Comparison of ENCODE assay signal across 24 cellular contexts in the genomic region with DNA sequence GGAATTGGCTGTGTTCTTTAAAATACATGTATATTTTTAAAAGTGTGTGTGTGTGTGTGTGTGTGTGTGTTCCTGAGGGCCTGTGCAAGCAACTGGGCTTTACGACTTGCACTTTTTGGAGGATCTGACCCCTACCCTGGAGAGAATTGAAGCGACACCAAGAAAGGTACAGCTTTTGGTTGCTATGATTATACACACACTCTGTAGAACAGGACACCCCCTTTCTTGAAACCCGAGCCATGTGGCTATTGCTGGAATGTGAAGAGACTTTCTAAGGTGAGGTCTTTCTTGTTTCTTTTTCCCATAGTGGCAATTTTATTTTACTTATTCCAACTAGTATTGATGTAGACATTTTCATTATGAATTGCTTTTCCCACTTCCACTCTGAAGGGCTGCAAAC. TPM values are rescaled to one million over a fixed set of nuclear protein-coding genes. Genes with fewer than 3 reads are reported as not detected.
A peak's percentile ranks its signal among the peaks of the same experiment; 100 is the strongest.
DNase-seq lines count a peak whose midpoint lies in the region; ATAC-seq and TF ChIP-seq lines count a peak whose summit lies in the region.
"Had no signal": no experiment of that assay in that cellular context is flagged by ENCODE, and none has a peak within 500 bp of the region (broad histone marks: within the 10 kb centered on the region; RNA-seq: fewer than 3 reads in every experiment).

No MANE protein-coding gene starts in this region.

- dilution Hi-C loops in mammary epithelial cell (cut with HindIII; ENCODE audit: low sequenced_read_pairs): no loop called here

- H3K27me3 ChIP-seq in mammary epithelial cell (ENCODE audit: insufficient read depth, low read length) (peaks cover 12% of the 10 kb centered on the region), endodermal cell (ENCODE audit: control insufficient read depth, insufficient read depth, low read length, poor library complexity, severe bottlenecking) (no peaks in the 10 kb centered on the region)

- H4K20me1 ChIP-seq in mammary epithelial cell (ENCODE audit: insufficient read depth, low read length): no peaks in the 10 kb centered on the region

- no peak overlapping the region for H3K9ac ChIP-seq in mammary epithelial cell (ENCODE audit: insufficient read depth, low read length)
- peak overlapping the region; percentile 84 for H3K9ac ChIP-seq in endodermal cell (ENCODE audit: extremely low read depth, low read length, poor library complexity, severe bottlenecking)
- H3K9ac ChIP-seq: parathyroid adenoma had no signal

- H3K9me3 ChIP-seq in mammary epithelial cell (replicated peaks; ENCODE audit: insufficient read depth, low read length) (no peaks in the 10 kb centered on the region), endodermal cell (ENCODE audit: control insufficient read depth, low read length) (peaks cover 34% of the 10 kb centered on the region), mesodermal cell (ENCODE audit: control insufficient read depth, low read length) (no peaks in the 10 kb centered on the region)
- H3K9me3 ChIP-seq: adrenal gland had no signal

- WGBS in mammary epithelial cell (ENCODE audit: low coverage, missing lambda C conversion rate): 49% methylated on average over 3 of the region's 3 CpGs
- WGBS in endodermal cell (ENCODE audit: insufficient coverage in 1 of 2, insufficient read length in 1 of 2), 2 experiments: 13% methylated on average over 2 of the region's 3 CpGs; no CpG with 5 or more reads in 1 of the 2 experiments
- WGBS in mesodermal cell (ENCODE audit: insufficient coverage in 2 of 2), 2 experiments: no CpG with 5 or more reads among the region's 3 CpGs

- H3K36me3 ChIP-seq in mammary epithelial cell (ENCODE audit: insufficient read depth, low read length): no peaks in the 10 kb centered on the region
- H3K36me3 ChIP-seq in endodermal cell (ENCODE audit: control insufficient read depth, insufficient read depth, low read length): peaks cover 32% of the 10 kb centered on the region
- H3K36me3 ChIP-seq in mesodermal cell (ENCODE audit: control insufficient read depth, insufficient read depth, low read length): no peaks in the 10 kb centered on the region
- H3K36me3 ChIP-seq: adrenal gland, heart left ventricle had no signal

- no peak overlapping the region for H2AFZ ChIP-seq in mammary epithelial cell (ENCODE audit: low read depth, low read length)
- H2AFZ ChIP-seq: parathyroid adenoma had no signal

- no peak overlapping the region for H3K4me3 Mint-ChIP-seq in MCF 10A (ENCODE audit: unreplicated experiment)
- H3K4me3 Mint-ChIP-seq in endodermal cell: peak overlapping the region; percentile 91
- H3K4me3 Mint-ChIP-seq: activated CD4-positive, alpha-beta T cell treated with anti-CD3 and anti-CD28 coated beads, Interleukin-2, amount 10 ng/mL, durations not matched to agents 24 days and 14 days had no signal

- DNase-seq in mammary epithelial cell (no peak), MCF 10A (ENCODE audit: unreplicated experiment) (no peak), endodermal cell (peak; percentile 55), T-helper 9 cell (no peak), GF-D8 (lab: John Stamatoyannopoulos, UW) (no peak), NCI-H526 (lab: John Stamatoyannopoulos, UW) (no peak)
- DNase-seq: 8988T; activated CD4-positive, alpha-beta T cell treated with anti-CD3 and anti-CD28 coated beads, Interleukin-2, amount 10 ng/mL, durations not matched to agents 24 days and 14 days; adrenal gland; C1 segment of cervical spinal cord; central memory CD4-positive, alpha-beta T cell; DMS153; effector CD4-positive, alpha-beta T cell; heart left ventricle; left colon; NCI-H446 treated with DMSO at 0.1 percent for 48 hours; stimulated activated CD4-positive, alpha-beta T cell treated with anti-CD3 and anti-CD28 coated beads, Interleukin-4, amount 100 ng/mL, for 1 hour had no signal

- H3K4me1 ChIP-seq in mammary epithelial cell (ENCODE audit: insufficient read depth, low read length) (peaks cover 9% of the 10 kb centered on the region), endodermal cell (ENCODE audit: control insufficient read depth, insufficient read depth, low read length) (no peaks in the 10 kb centered on the region), mesodermal cell (ENCODE audit: control insufficient read depth, insufficient read depth, low read length, poor library complexity, severe bottlenecking) (peaks cover 3% of the 10 kb centered on the region)
- H3K4me1 ChIP-seq: parathyroid adenoma had no signal

- H3K9me3 Mint-ChIP-seq in MCF 10A (ENCODE audit: unreplicated experiment) (no peaks in the 10 kb centered on the region), endodermal cell (peaks cover 30% of the 10 kb centered on the region)
- H3K9me3 Mint-ChIP-seq: activated CD4-positive, alpha-beta T cell treated with anti-CD3 and anti-CD28 coated beads, Interleukin-2, amount 10 ng/mL, durations not matched to agents 24 days and 14 days had no signal

- H3K4me2 ChIP-seq in mammary epithelial cell (ENCODE audit: insufficient read depth, low read depth, low read length): peak overlapping the region; percentile 90

- POLR2A ChIA-PET in MCF 10A (lab: Yijun Ruan, JAX): no interaction called here

- CTCF ChIA-PET in mammary epithelial cell (lab: Charles Lee; ENCODE audit: low non-redundant PET) (no interaction called here), MCF 10A (lab: Yijun Ruan, JAX) (interaction anchor here (0.7 kb wide), 1 partner anchor 50 kb away, joined by 3 read pairs; no protein-coding TSS in a partner anchor)

- H3K36me3 Mint-ChIP-seq in MCF 10A (ENCODE audit: insufficient read depth, unreplicated experiment) (no peaks in the 10 kb centered on the region), endodermal cell (ENCODE audit: low read depth) (peaks cover 48% of the 10 kb centered on the region)

- H3K79me2 ChIP-seq in mammary epithelial cell (ENCODE audit: insufficient read depth, low read length): no peaks in the 10 kb centered on the region
- H3K79me2 ChIP-seq: parathyroid adenoma had no signal

- TF ChIP-seq CTCF in mammary epithelial cell (conservative IDR thresholded peaks at IDR 0.05 in 1 of 2, IDR thresholded peaks at IDR 0.05 in 1 of 2; ENCODE audit: extremely low read depth in 1 of 2, insufficient read depth in 1 of 2, low read depth in 1 of 2, low read length in 2 of 2) (no peak), MCF 10A (IDR thresholded peaks at IDR 0.05; ENCODE audit: unreplicated experiment) (no peak), endodermal cell (conservative IDR thresholded peaks at IDR 0.05) (no peak)

- H3K27ac ChIP-seq in mammary epithelial cell (ENCODE audit: insufficient read depth, low read depth, low read length): no peak overlapping the region
- H3K27ac ChIP-seq in endodermal cell (ENCODE audit: low read depth, low read length): no peak overlapping the region
- H3K27ac ChIP-seq in mesodermal cell (ENCODE audit: low read depth, low read length, severe bottlenecking): no peak overlapping the region
- H3K27ac ChIP-seq: adrenal gland, heart left ventricle, parathyroid adenoma had no signal

- intact Hi-C loops in mammary epithelial cell (cut with micrococcal nuclease): no loop called here
- intact Hi-C loops in MCF 10A (cut with micrococcal nuclease): no loop called here

- no peak for ATAC-seq in HG02588 (IDR thresholded peaks at IDR 0.05; ENCODE audit: unreplicated experiment)
- ATAC-seq: left colon had no signal

- H3K4me1 Mint-ChIP-seq in MCF 10A (ENCODE audit: insufficient read depth, unreplicated experiment) (peaks cover 6% of the 10 kb centered on the region), endodermal cell (peaks cover 46% of the 10 kb centered on the region)

- in situ Hi-C loops in mammary epithelial cell (cut with MboI; ENCODE audit: low sequenced_read_pairs in 2 of 2): no loop called here

- BruUV-seq in mammary epithelial cell (replicated peaks; lab: Mats Ljungman, UMichigan) (no TSS peak), MCF 10A (replicated peaks; lab: Mats Ljungman, UMichigan) (no TSS peak)

- no peak overlapping the region for H3K4me3 ChIP-seq in mammary epithelial cell (replicated peaks in 1 of 3; ENCODE audit: insufficient read depth in 1 of 3, low read depth in 2 of 3, low read length in 3 of 3)
- peak overlapping the region; percentile 95 for H3K4me3 ChIP-seq in endodermal cell (ENCODE audit: low read length)
- peak overlapping the region; percentile 50 for H3K4me3 ChIP-seq in mesodermal cell (ENCODE audit: extremely low read depth, insufficient read depth, low read length, poor library complexity, severe bottlenecking)

- H3K27ac Mint-ChIP-seq in MCF 10A (ENCODE audit: low read depth, unreplicated experiment) (no peak overlapping the region), endodermal cell (peak overlapping the region; percentile 81)
- H3K27ac Mint-ChIP-seq: activated CD4-positive, alpha-beta T cell treated with anti-CD3 and anti-CD28 coated beads, Interleukin-2, amount 10 ng/mL, durations not matched to agents 24 days and 14 days had no signal

- H3K27me3 Mint-ChIP-seq in MCF 10A (ENCODE audit: insufficient read depth, unreplicated experiment): peaks cover 16% of the 10 kb centered on the region
- H3K27me3 Mint-ChIP-seq in endodermal cell (ENCODE audit: insufficient read depth): no peaks in the 10 kb centered on the region

RNA-seq across cellular contexts. Expression of gene SHISAL2B, which starts 1.0 kb away (rescaled TPM):
- total RNA-seq in mammary epithelial cell (not detected), MCF 10A (2022) (not detected in 2 replicates), endodermal cell (100 to 1,000 TPM; 112 to 143 TPM)
- not detected for polyA plus RNA-seq in mammary epithelial cell
- not detected for polyA minus RNA-seq in mammary epithelial cell
- polyA plus RNA-seq in endodermal cell (2013, experiment 1 of 2): 12.9 TPM
- polyA plus RNA-seq in endodermal cell (2013, experiment 2 of 2): 13.5 TPM
- 1.1 TPM for polyA plus RNA-seq in mesodermal cell (2013, experiment 1 of 2)
- 2.3 TPM for polyA plus RNA-seq in mesodermal cell (2013, experiment 2 of 2)
- total RNA-seq: activated CD4-positive, alpha-beta T cell treated with anti-CD3 and anti-CD28 coated beads, Interleukin-2, amount 10 ng/mL, durations not matched to agents 24 days and 14 days; adrenal gland; fibroblast of lung; heart left ventricle; HepG2; left colon; skeletal muscle tissue; subcutaneous adipose tissue had no signal
- polyA plus RNA-seq: fibroblast of lung, heart left ventricle, HepG2 had no signal

Comparison
In these comparisons a context has a peak if more than half of its experiments do, and no peak if none do; other contexts are left out.
1. H3K4me3 ChIP-seq: peak in endodermal cell (single experiment) and mesodermal cell (single experiment); none in mammary epithelial cell (0 of 3).
2. RNA of gene SHISAL2B, which starts 1.0 kb away (total RNA-seq): 112 to 143 TPM in endodermal cell; not detected in mammary epithelial cell and not detected in MCF 10A; every median in the first group is over 100 times any median in the second.